Comparison of ENCODE assay signal across 8 cellular contexts in genomic region chr5:14207428-14207827, GRCh38.
A peak's percentile ranks its signal among the peaks of the same experiment; 100 is the strongest.
DNase-seq lines count a peak whose midpoint lies in the region; ATAC-seq, FAIRE-seq and TF ChIP-seq lines count a peak whose summit lies in the region.
"Not testable (repeated sequence)": the region's sequence is repeated elsewhere in the genome, so short reads cannot be mapped to it uniquely, and the experiment has no call there.

No MANE protein-coding gene starts in this region.

- H3K4me1 ChIP-seq in A549 (peaks cover 94% of the 10 kb centered on the region), GM23248 (ENCODE audit: insufficient read depth) (peaks cover 97% of the 10 kb centered on the region), Peyer's patch (peaks cover 0 to 69% (median 14%) of the 10 kb centered on the region in 4 donors), mammary epithelial cell (ENCODE audit: insufficient read depth, low read length) (peaks cover 80% of the 10 kb centered on the region), keratinocyte (ENCODE audit: control insufficient read depth, extremely low read depth, insufficient read depth, low read length) (peaks cover 87% of the 10 kb centered on the region)

- H4K20me1 ChIP-seq in GM23248 (ENCODE audit: insufficient read depth); mammary epithelial cell (ENCODE audit: insufficient read depth, low read length); keratinocyte (ENCODE audit: control insufficient read depth, extremely low read depth, insufficient read depth, low read length): not testable (repeated sequence)

- DNase-seq in A549 (ENCODE audit: low read depth in 1 of 2, low spot score in 1 of 2); GM23248; mammary epithelial cell; keratinocyte (ENCODE audit: low read depth, low spot score); osteocyte (ENCODE audit: extremely low spot score, unreplicated experiment): not testable (repeated sequence)
- peak in 1 of 3 donors; percentile 79 for DNase-seq in Peyer's patch

- not testable (repeated sequence) for BruUV-seq in mammary epithelial cell (replicated peaks; lab: Mats Ljungman, UMichigan)

- WGBS in A549 (ENCODE audit: missing lambda C conversion rate) = 20% methylated on average over 2 of the region's 3 CpGs
- 44 to 65% methylated on average over 1 to 2 of the region's 3 CpGs for WGBS in GM23248 (ENCODE audit: low coverage in 1 of 2, low lambda C conversion rate in 2 of 2, missing lambda C conversion rate in 2 of 2), 2 experiments
- WGBS in mammary epithelial cell (ENCODE audit: low coverage, missing lambda C conversion rate) = 13% methylated on average over 1 of the region's 3 CpGs

- H3K9ac ChIP-seq in GM23248 (peak overlapping the region; percentile 45), keratinocyte (ENCODE audit: control insufficient read depth, extremely low read depth, insufficient read depth, low read length) (peak overlapping the region; percentile 67)
- not testable (repeated sequence) for H3K9ac ChIP-seq in mammary epithelial cell (ENCODE audit: insufficient read depth, low read length)

- H3K27me3 ChIP-seq in GM23248 (replicated peaks; ENCODE audit: insufficient read depth); Peyer's patch; mammary epithelial cell (ENCODE audit: insufficient read depth, low read length); keratinocyte (ENCODE audit: control insufficient read depth, extremely low read depth, insufficient read depth, low read length): not testable (repeated sequence)

- peaks cover 74% of the 10 kb centered on the region for H3K4me1 Mint-ChIP-seq in osteocyte (ENCODE audit: unreplicated experiment)

- not testable (repeated sequence) for TF ChIP-seq CTCF in A549 (IDR thresholded peaks at IDR 0.05); Peyer's patch (IDR thresholded peaks at IDR 0.05); mammary epithelial cell (conservative IDR thresholded peaks at IDR 0.05 in 1 of 2, IDR thresholded peaks at IDR 0.05 in 1 of 2; ENCODE audit: extremely low read depth in 1 of 2, insufficient read depth in 1 of 2, low read depth in 1 of 2, low read length in 2 of 2); keratinocyte (optimal IDR thresholded peaks at IDR 0.05 in 1 of 3, IDR thresholded peaks at IDR 0.05 in 1 of 3, conservative IDR thresholded peaks at IDR 0.05 in 1 of 3; ENCODE audit: extremely low read depth in 1 of 3, insufficient read depth in 2 of 3, low read length in 3 of 3); osteocyte (IDR thresholded peaks at IDR 0.05)

- not testable (repeated sequence) for TF ChIP-seq EP300 in A549 (IDR thresholded peaks at IDR 0.05)

- H3K9me3 Mint-ChIP-seq in osteocyte (ENCODE audit: unreplicated experiment) = not testable (repeated sequence)

- H3K27me3 Mint-ChIP-seq in osteocyte (ENCODE audit: unreplicated experiment) = not testable (repeated sequence)

- not testable (repeated sequence) for H3K9me1 ChIP-seq in keratinocyte (ENCODE audit: control insufficient read depth, extremely low read depth, insufficient read depth, low read length)

- POLR2A ChIA-PET in A549 (lab: Yijun Ruan, JAX) = not testable (repeated sequence)

- TF ChIP-seq POLR2A in A549 (IDR thresholded peaks at IDR 0.05; ENCODE audit: low read length); Peyer's patch (IDR thresholded peaks at IDR 0.05): not testable (repeated sequence)

- not testable (repeated sequence) for H3K9me2 ChIP-seq in GM23248 (ENCODE audit: insufficient read depth)

- in situ Hi-C loops in GM23248 (cut with MboI) = not testable (repeated sequence)
- in situ Hi-C loops in mammary epithelial cell (cut with MboI; ENCODE audit: low sequenced_read_pairs in 2 of 2) = loop anchor here in 1 of 2 donors (10.0 kb wide), 1 partner anchor 53 kb away; no protein-coding TSS in a partner anchor

- peaks cover 100% of the 10 kb centered on the region for H3K79me2 ChIP-seq in GM23248 (ENCODE audit: insufficient read depth)
- H3K79me2 ChIP-seq in mammary epithelial cell (ENCODE audit: insufficient read depth, low read length) = peaks cover 100% of the 10 kb centered on the region
- H3K79me2 ChIP-seq in keratinocyte (ENCODE audit: control insufficient read depth, insufficient read depth, low read length) = peaks cover 94% of the 10 kb centered on the region

- not testable (repeated sequence) for H3K36me3 ChIP-seq in GM23248 (ENCODE audit: low read depth); Peyer's patch; mammary epithelial cell (ENCODE audit: insufficient read depth, low read length); keratinocyte (ENCODE audit: control insufficient read depth in 2 of 2, extremely low read depth in 1 of 2, insufficient read depth in 2 of 2, low read length in 2 of 2)

- not testable (repeated sequence) for H3K36me3 Mint-ChIP-seq in osteocyte (ENCODE audit: unreplicated experiment)

- TF ChIP-seq RAD21 in A549 (conservative IDR thresholded peaks at IDR 0.05 in 1 of 2, IDR thresholded peaks at IDR 0.05 in 1 of 2) = not testable (repeated sequence)

- not testable (repeated sequence) for H3K4me3 ChIP-seq in A549, Peyer's patch
- H3K4me3 ChIP-seq in GM23248 (peak overlapping the region; percentile 55), mammary epithelial cell (replicated peaks in 1 of 3; ENCODE audit: insufficient read depth in 1 of 3, low read depth in 2 of 3, low read length in 3 of 3) (peak overlapping the region in 1 of 3 experiments; percentile 30), keratinocyte (ENCODE audit: control insufficient read depth in 2 of 3, extremely low read depth in 1 of 3, insufficient read depth in 2 of 3, low read depth in 1 of 3, low read length in 3 of 3) (peak overlapping the region in 2 of 3 experiments; percentile 52 to 58)

- peaks cover 94% of the 10 kb centered on the region for H3F3A ChIP-seq in GM23248 (ENCODE audit: insufficient read depth)

- not testable (repeated sequence) for H3K4me3 Mint-ChIP-seq in osteocyte (ENCODE audit: unreplicated experiment)

- peak overlapping the region; percentile 80 for H3K27ac Mint-ChIP-seq in osteocyte (ENCODE audit: unreplicated experiment)

- H3K4me2 ChIP-seq in A549 = peak overlapping the region; percentile 83
- H3K4me2 ChIP-seq in GM23248 (ENCODE audit: unreplicated experiment) = peak overlapping the region; percentile 50
- H3K4me2 ChIP-seq in mammary epithelial cell (ENCODE audit: insufficient read depth, low read depth, low read length) = peak overlapping the region; percentile 88
- H3K4me2 ChIP-seq in keratinocyte (ENCODE audit: control insufficient read depth, extremely low read depth, insufficient read depth, low read depth, low read length) = peak overlapping the region; percentile 86

- CTCF ChIA-PET in A549 (lab: Yijun Ruan, JAX); mammary epithelial cell (lab: Charles Lee; ENCODE audit: low non-redundant PET): not testable (repeated sequence)

- H2AFZ ChIP-seq in GM23248; mammary epithelial cell (ENCODE audit: low read depth, low read length); keratinocyte (ENCODE audit: control insufficient read depth, low read length): not testable (repeated sequence)

- H3K27ac ChIP-seq in A549 (peak overlapping the region; percentile 84 to 87), GM23248 (peak overlapping the region; percentile 86), Peyer's patch (peak overlapping the region; percentile 50 to 83 (median 72)), mammary epithelial cell (ENCODE audit: insufficient read depth, low read depth, low read length) (peak overlapping the region; percentile 91), keratinocyte (ENCODE audit: control insufficient read depth, insufficient read depth, low read length) (peak overlapping the region; percentile 94)

- intact Hi-C loops in mammary epithelial cell (cut with micrococcal nuclease) = loop anchor here (5.0 kb wide), 1 partner anchor 220 kb away; no protein-coding TSS in a partner anchor

- ATAC-seq in A549 = not testable (repeated sequence)
- ATAC-seq in GM18868 (IDR thresholded peaks at IDR 0.05; ENCODE audit: unreplicated experiment) = peak; percentile 26
- ATAC-seq in HG03159 (IDR thresholded peaks at IDR 0.05; ENCODE audit: unreplicated experiment) = peak; percentile 25

- not testable (repeated sequence) for FAIRE-seq in A549 (lab: Jason Lieb, UNC); keratinocyte (lab: Jason Lieb, UNC)

- not testable (repeated sequence) for H3K9me3 ChIP-seq in A549; GM23248 (ENCODE audit: low read depth); Peyer's patch; mammary epithelial cell (replicated peaks; ENCODE audit: insufficient read depth, low read length); keratinocyte (ENCODE audit: control insufficient read depth, low read depth, low read length)

- dilution Hi-C loops in mammary epithelial cell (cut with HindIII; ENCODE audit: low sequenced_read_pairs); keratinocyte (cut with MboI; ENCODE audit: extremely low pct_ligation_motif_present, low sequenced_read_pairs): not testable (repeated sequence)

TF ChIP-seq in A549, 52 proteins besides CTCF, POLR2A, EP300 and RAD21:
- 0 out of 2 replicates have a peak, but pooled peaks have one; percentile 1 for TF ChIP-seq GATA3 (IDR thresholded peaks at IDR 0.05; ENCODE audit: borderline replicate concordance)
